In the genomic region with DNA sequence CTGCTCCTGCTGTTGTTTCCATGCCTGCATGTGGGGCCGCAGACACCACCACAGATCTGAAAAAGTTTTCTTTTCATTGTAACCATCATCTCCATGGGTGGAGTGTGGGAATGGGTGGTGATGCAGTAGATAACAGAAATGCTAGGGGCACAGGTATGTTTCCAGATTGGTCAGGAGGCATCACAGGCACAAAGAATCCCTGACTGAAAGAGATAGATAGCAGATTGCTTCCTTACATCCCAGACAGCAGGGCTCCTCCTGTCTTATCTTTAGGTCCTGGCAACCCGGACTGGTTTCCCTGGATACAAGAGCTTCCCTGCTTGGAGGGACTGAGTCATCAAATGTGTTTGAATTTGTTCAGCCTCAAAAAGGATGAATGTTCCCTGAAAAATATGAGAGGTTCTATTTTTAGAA, we compare ENCODE assay signal across 14 cellular contexts.
A peak's percentile ranks its signal among the peaks of the same experiment; 100 is the strongest.
DNase-seq lines count a peak whose midpoint lies in the region; ATAC-seq and TF ChIP-seq lines count a peak whose summit lies in the region.
"Had no signal": no experiment of that assay in that cellular context is flagged by ENCODE, and none has a peak within 500 bp of the region (broad histone marks: within the 10 kb centered on the region; RNA-seq: fewer than 3 reads in every experiment).

No MANE protein-coding gene starts in this region.

- no peaks in the 10 kb centered on the region for H3K4me1 ChIP-seq in adipocyte (ENCODE audit: control insufficient read depth, insufficient read depth, low read length)
- H3K4me1 ChIP-seq: gastrocnemius medialis had no signal

- no peak overlapping the region for H3K4me3 Mint-ChIP-seq in glutamatergic neuron (ENCODE audit: unreplicated experiment)
- H3K4me3 Mint-ChIP-seq: stimulated activated naive B cell treated with anti-CD40 and anti-IgM and Interleukin-4, amounts not matched to agents 10 μg/mL and 1 μg/mL and 100 μg/mL, for 72 hours had no signal

- no peak overlapping the region for H3K9ac ChIP-seq in adipocyte (ENCODE audit: low read length)

- no peaks in the 10 kb centered on the region for H3K36me3 ChIP-seq in adipocyte (ENCODE audit: control insufficient read depth, insufficient read depth, low read length, severe bottlenecking)
- H3K36me3 ChIP-seq: gastrocnemius medialis had no signal

- H3K4me3 ChIP-seq in adipocyte (ENCODE audit: low read length), result no peak overlapping the region
- H3K4me3 ChIP-seq: gastrocnemius medialis, mucosa of descending colon had no signal

- no peak for TF ChIP-seq CTCF in glutamatergic neuron (IDR thresholded peaks at IDR 0.05; ENCODE audit: partially characterized antibody, unreplicated experiment)

- no peaks in the 10 kb centered on the region for H3K27me3 Mint-ChIP-seq in glutamatergic neuron (ENCODE audit: unreplicated experiment)
- H3K27me3 Mint-ChIP-seq: stimulated activated naive B cell treated with anti-CD40 and anti-IgM and Interleukin-4, amounts not matched to agents 10 μg/mL and 1 μg/mL and 100 μg/mL, for 72 hours had no signal

- H3K27ac Mint-ChIP-seq in glutamatergic neuron (ENCODE audit: unreplicated experiment), result peak overlapping the region; percentile 5
- H3K27ac Mint-ChIP-seq: activated naive CD4-positive, alpha-beta T cell treated with anti-CD3 and anti-CD28 coated beads, Interleukin-2, amount 50 U/mL, for 72 hours; stimulated activated naive B cell treated with anti-CD40 and anti-IgM and Interleukin-4, amounts not matched to agents 10 μg/mL and 1 μg/mL and 100 μg/mL, for 72 hours had no signal

- intact Hi-C loops in left cardiac atrium (cut with DNase I) (no loop called here), cardiac septum (cut with DNase I) (no loop called here)

- no peaks in the 10 kb centered on the region for H3K36me3 Mint-ChIP-seq in glutamatergic neuron (ENCODE audit: unreplicated experiment)
- H3K36me3 Mint-ChIP-seq: activated naive CD4-positive, alpha-beta T cell treated with anti-CD3 and anti-CD28 coated beads, Interleukin-2, amount 50 U/mL, for 72 hours; stimulated activated naive B cell treated with anti-CD40 and anti-IgM and Interleukin-4, amounts not matched to agents 10 μg/mL and 1 μg/mL and 100 μg/mL, for 72 hours had no signal

- H3K27me3 ChIP-seq in adipocyte (replicated peaks; ENCODE audit: control insufficient read depth, insufficient read depth, low read length), result no peaks in the 10 kb centered on the region
- H3K27me3 ChIP-seq: gastrocnemius medialis had no signal

- ATAC-seq in left cardiac atrium, result peak in 1 of 2 donors; percentile 89
- no peak for ATAC-seq in stimulated activated naive CD8-positive, alpha-beta T cell treated with anti-CD3 and anti-CD28 coated beads, Interleukin-15, Interleukin-2, amounts not matched to agents 100 U/mL and 50 U/mL, for 24 hours
- no peak for ATAC-seq in left lobe of liver
- ATAC-seq: activated naive CD4-positive, alpha-beta T cell treated with anti-CD3 and anti-CD28 coated beads, Interleukin-2, amount 50 U/mL, for 72 hours; gastrocnemius medialis; mucosa of descending colon; stimulated activated naive B cell treated with anti-CD40 and anti-IgM and Interleukin-4, amounts not matched to agents 10 μg/mL and 1 μg/mL and 100 μg/mL, for 72 hours had no signal

- H3K4me1 Mint-ChIP-seq in glutamatergic neuron (ENCODE audit: low read depth, unreplicated experiment), result peaks cover 4% of the 10 kb centered on the region
- H3K4me1 Mint-ChIP-seq: stimulated activated naive B cell treated with anti-CD40 and anti-IgM and Interleukin-4, amounts not matched to agents 10 μg/mL and 1 μg/mL and 100 μg/mL, for 72 hours had no signal

- peak; percentile 17 for DNase-seq in left cardiac atrium
- no peak for DNase-seq in cardiac septum (ENCODE audit: low spot score)
- peak; percentile 77 for DNase-seq in adipocyte (ENCODE audit: low read depth)
- DNase-seq in glutamatergic neuron, result no peak
- DNase-seq in activated T-cell treated with anti-CD3 and anti-CD28 coated beads for 4 hours, result no peak
- no peak for DNase-seq in stimulated activated naive CD8-positive, alpha-beta T cell treated with anti-CD3 and anti-CD28 coated beads, Interleukin-15, Interleukin-2, amounts not matched to agents 100 U/mL and 50 U/mL, for 24 hours
- no peak for DNase-seq in left lobe of liver (ENCODE audit: low spot score)
- DNase-seq in D341Med (ENCODE audit: low spot score), result no peak
- DNase-seq: activated CD4-positive, alpha-beta T cell treated with anti-CD3 and anti-CD28 coated beads for 48 hours; gastrocnemius medialis; mucosa of descending colon; NCI-H1092 treated with DMSO at 0.1 percent for 48 hours; stimulated activated naive B cell treated with anti-CD40 and anti-IgM and Interleukin-4, amounts not matched to agents 10 μg/mL and 1 μg/mL and 100 μg/mL, for 72 hours had no signal

- H3K9me3 ChIP-seq in adipocyte (ENCODE audit: control insufficient read depth, low read length), result no peaks in the 10 kb centered on the region
- H3K9me3 ChIP-seq: gastrocnemius medialis had no signal

- H3K9me3 Mint-ChIP-seq in glutamatergic neuron (ENCODE audit: unreplicated experiment), result no peaks in the 10 kb centered on the region

Comparison
In these comparisons a context has a peak if more than half of its experiments do, and no peak if none do; other contexts are left out.
1. DNase-seq: peak in left cardiac atrium (single experiment) and adipocyte (single experiment); none in cardiac septum (single experiment), glutamatergic neuron (single experiment), activated T-cell treated with anti-CD3 and anti-CD28 coated beads for 4 hours (single experiment), stimulated activated naive CD8-positive, alpha-beta T cell treated with anti-CD3 and anti-CD28 coated beads, Interleukin-15, Interleukin-2, amounts not matched to agents 100 U/mL and 50 U/mL, for 24 hours (single experiment), left lobe of liver (single experiment) and D341Med (single experiment).